ENCODE assay signal across 1 cellular context in the genomic region with DNA sequence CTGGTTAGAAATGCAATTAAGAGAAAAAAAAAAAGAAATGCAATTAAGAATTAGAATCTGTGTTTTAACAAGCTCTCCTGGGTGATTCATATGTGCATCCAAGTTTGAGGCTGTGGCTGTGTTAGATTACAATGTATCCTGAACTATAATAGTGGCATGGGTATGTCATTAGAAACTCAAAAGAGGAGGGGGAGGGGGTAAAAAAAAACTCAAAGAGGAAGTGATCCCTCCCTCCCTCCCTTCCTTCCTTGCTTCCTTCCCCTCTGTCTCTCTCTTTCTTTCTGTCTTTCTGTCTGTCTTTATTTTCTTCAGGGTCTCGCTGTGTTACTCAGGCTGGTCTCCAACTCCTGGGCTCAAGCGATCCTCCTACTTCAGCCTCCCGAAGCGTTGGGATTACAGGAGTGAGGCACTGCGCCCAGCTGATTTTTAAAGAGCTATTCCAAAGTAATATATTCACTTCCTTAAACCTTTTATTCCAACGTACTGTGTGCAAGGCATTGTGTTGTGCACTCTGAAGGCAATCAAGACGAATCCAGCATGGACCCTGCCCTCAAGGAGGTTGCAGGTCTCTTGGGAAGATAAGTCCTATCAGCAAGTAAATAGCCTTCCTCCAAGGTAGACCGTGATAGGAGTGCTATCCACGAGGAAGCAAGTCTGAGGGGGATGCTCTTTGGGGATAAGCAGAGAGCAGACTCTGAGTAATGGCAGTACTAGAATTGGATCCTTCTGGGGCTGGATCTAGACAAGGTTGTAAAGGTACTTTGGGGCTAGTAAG.
A peak's percentile ranks its signal among the peaks of the same experiment; 100 is the strongest.
TF ChIP-seq lines count a peak whose summit lies in the region.

No MANE protein-coding gene starts in this region.

TF ChIP-seq in K562, 482 proteins besides CTCF, POLR2A, EP300 and RAD21:
- TF ChIP-seq, protein P1, sequence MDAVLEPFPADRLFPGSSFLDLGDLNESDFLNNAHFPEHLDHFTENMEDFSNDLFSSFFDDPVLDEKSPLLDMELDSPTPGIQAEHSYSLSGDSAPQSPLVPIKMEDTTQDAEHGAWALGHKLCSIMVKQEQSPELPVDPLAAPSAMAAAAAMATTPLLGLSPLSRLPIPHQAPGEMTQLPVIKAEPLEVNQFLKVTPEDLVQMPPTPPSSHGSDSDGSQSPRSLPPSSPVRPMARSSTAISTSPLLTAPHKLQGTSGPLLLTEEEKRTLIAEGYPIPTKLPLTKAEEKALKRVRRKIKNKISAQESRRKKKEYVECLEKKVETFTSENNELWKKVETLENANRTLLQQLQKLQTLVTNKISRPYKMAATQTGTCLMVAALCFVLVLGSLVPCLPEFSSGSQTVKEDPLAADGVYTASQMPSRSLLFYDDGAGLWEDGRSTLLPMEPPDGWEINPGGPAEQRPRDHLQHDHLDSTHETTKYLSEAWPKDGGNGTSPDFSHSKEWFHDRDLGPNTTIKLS (IDR thresholded peaks at IDR 0.05; ENCODE audit: borderline replicate concordance, low read depth): no peak
- TF ChIP-seq CBFA2T2 (conservative IDR thresholded peaks at IDR 0.05) (peak; percentile 31; the same call in 1 of the 2 replicates), ZNF197 (CRISPR knock-in tag; IDR thresholded peaks at IDR 0.05; ENCODE audit: low read depth) (no peak), CREM (IDR thresholded peaks at IDR 0.05; ENCODE audit: low read depth) (no peak), CBFA2T3 (IDR thresholded peaks at IDR 0.05) (peak; percentile 62)
